ENCODE assay signal across 20 cellular contexts in genomic region chr4:140342620-140343019, GRCh38.
"Had no signal": no experiment of that assay in that cellular context is flagged by ENCODE, and none has a peak within 500 bp of the region (broad histone marks: within the 10 kb centered on the region; RNA-seq: fewer than 3 reads in every experiment).

No MANE protein-coding gene starts in this region.

- H3K4me3 Mint-ChIP-seq: immature natural killer cell, memory B cell, natural killer cell, neural crest cell had no signal

- H3K36me3 ChIP-seq: esophagus squamous epithelium, gastroesophageal sphincter, left ventricle myocardium inferior, lower lobe of right lung, right atrium auricular region, sigmoid colon, suprapubic skin, thyroid gland, upper lobe of left lung, uterus had no signal

- H3K4me3 ChIP-seq: esophagus squamous epithelium, gastroesophageal sphincter, left ventricle myocardium inferior, lower lobe of right lung, right atrium auricular region, sigmoid colon, skin epidermis, suprapubic skin, thyroid gland, upper lobe of left lung, uterus had no signal

- H3K27ac ChIP-seq: esophagus squamous epithelium, gastroesophageal sphincter, left ventricle myocardium inferior, lower lobe of right lung, right atrium auricular region, sigmoid colon, skin epidermis, suprapubic skin, thyroid gland, uterus had no signal

- H3K27ac Mint-ChIP-seq: immature natural killer cell, memory B cell, mesothelial cell of epicardium, natural killer cell had no signal

- ATAC-seq: gastroesophageal sphincter, left cardiac atrium, natural killer cell had no signal

- DNase-seq: esophagus squamous epithelium; glutamatergic neuron; immature natural killer cell; left ventricle myocardium inferior; natural killer cell; sigmoid colon; stimulated activated CD4-positive, alpha-beta T cell treated with anti-CD3 and anti-CD28 coated beads, Interleukin-12 subunit alpha, Interleukin-12 subunit beta, amount 100 ng/mL, for 4 hours; stimulated activated naive CD4-positive, alpha-beta T cell treated with Interleukin-2 at 50 U/mL for 16 hours; uterus had no signal

- H3K9me3 Mint-ChIP-seq: memory B cell, natural killer cell, neural crest cell had no signal

- H3K27me3 ChIP-seq: esophagus squamous epithelium, gastroesophageal sphincter, right atrium auricular region, sigmoid colon, suprapubic skin, thyroid gland, upper lobe of left lung, uterus had no signal

- H3K36me3 Mint-ChIP-seq: immature natural killer cell, memory B cell, natural killer cell had no signal

- H3K9me3 ChIP-seq: esophagus squamous epithelium, gastroesophageal sphincter, left ventricle myocardium inferior, lower lobe of right lung, right atrium auricular region, sigmoid colon, suprapubic skin, thyroid gland, upper lobe of left lung, uterus had no signal

- H3K4me1 ChIP-seq: left ventricle myocardium inferior, right atrium auricular region, sigmoid colon, uterus had no signal
